Comparison of ENCODE assay signal across 15 cellular contexts in the genomic region with DNA sequence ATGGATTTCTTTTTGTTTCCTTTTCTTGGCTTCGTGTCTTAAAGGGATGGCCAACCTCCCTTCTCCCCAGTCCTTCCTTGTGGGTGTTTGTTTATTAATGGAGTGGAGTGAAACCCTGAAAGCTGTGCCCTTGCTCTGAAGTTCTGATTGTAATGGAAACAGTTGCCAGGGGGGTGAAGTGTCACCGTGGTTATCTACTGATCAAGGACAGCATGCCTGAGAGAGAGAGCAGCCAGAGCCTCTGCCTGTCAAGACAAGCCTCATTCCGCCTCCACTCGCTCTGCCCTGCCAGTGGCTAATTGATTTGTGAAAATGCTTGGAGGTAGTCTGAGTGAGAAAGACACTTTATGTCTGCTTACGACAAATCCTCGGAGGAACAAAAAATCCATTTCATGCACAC.
A peak's percentile ranks its signal among the peaks of the same experiment; 100 is the strongest.
DNase-seq lines count a peak whose midpoint lies in the region; ATAC-seq and TF ChIP-seq lines count a peak whose summit lies in the region.
"Had no signal": no experiment of that assay in that cellular context is flagged by ENCODE, and none has a peak within 500 bp of the region (broad histone marks: within the 10 kb centered on the region; RNA-seq: fewer than 3 reads in every experiment).

No MANE protein-coding gene starts in this region.

- intact Hi-C loops in right cardiac atrium (cut with DNase I), result loop anchor here in 2 of 4 donors (10.0 kb wide), 1 partner anchor 65 kb away; no protein-coding TSS in a partner anchor

- H3K4me3 Mint-ChIP-seq in stimulated activated memory B cell treated with anti-CD40 and anti-IgM and Interleukin-4, amounts not matched to agents 10 μg/mL and 1 μg/mL and 100 μg/mL, for 72 hours, result no peak overlapping the region
- H3K4me3 Mint-ChIP-seq: activated CD4-positive, alpha-beta T cell treated with anti-CD3 and anti-CD28 coated beads, Interleukin-2, amount 10 ng/mL, durations not matched to agents 24 days and 14 days had no signal

- H2BK120ac ChIP-seq in neuronal stem cell (ENCODE audit: low read depth, low read length), result no peak overlapping the region

- H3K4me1 ChIP-seq in foreskin keratinocyte, result peaks cover 9% of the 10 kb centered on the region
- H3K4me1 ChIP-seq in neuronal stem cell (ENCODE audit: control insufficient read depth in 2 of 2, insufficient read depth in 1 of 2, low read depth in 1 of 2, low read length in 2 of 2), result peaks cover 0 to 8% of the 10 kb centered on the region in 2 donors
- H3K4me1 ChIP-seq in right cardiac atrium (ENCODE audit: control insufficient read depth, insufficient read depth, low read length), result peaks cover 13% of the 10 kb centered on the region

- no peak overlapping the region for H3K14ac ChIP-seq in neuronal stem cell (ENCODE audit: low read length)

- H3K27me3 Mint-ChIP-seq in stimulated activated memory B cell treated with anti-CD40 and anti-IgM and Interleukin-4, amounts not matched to agents 10 μg/mL and 1 μg/mL and 100 μg/mL, for 72 hours, result peaks cover 10% of the 10 kb centered on the region

- H2BK12ac ChIP-seq in neuronal stem cell (ENCODE audit: low read length), result no peak overlapping the region

- H3K79me1 ChIP-seq in neuronal stem cell (ENCODE audit: low read depth, low read length), result no peaks in the 10 kb centered on the region

- H2AFZ ChIP-seq in neuronal stem cell (ENCODE audit: low read length), result peak overlapping the region; percentile 18

- H3K27ac Mint-ChIP-seq in stimulated activated memory B cell treated with anti-CD40 and anti-IgM and Interleukin-4, amounts not matched to agents 10 μg/mL and 1 μg/mL and 100 μg/mL, for 72 hours, result no peak overlapping the region
- H3K27ac Mint-ChIP-seq: activated CD4-positive, alpha-beta T cell treated with anti-CD3 and anti-CD28 coated beads, Interleukin-2, amount 10 ng/mL, durations not matched to agents 24 days and 14 days; activated naive CD4-positive, alpha-beta T cell treated with anti-CD3 and anti-CD28 coated beads, Interleukin-2, amount 50 U/mL, for 72 hours had no signal

- no peak for TF ChIP-seq CTCF in foreskin keratinocyte (conservative IDR thresholded peaks at IDR 0.05)

- H3K27me3 ChIP-seq in foreskin keratinocyte, result peaks cover 29% of the 10 kb centered on the region
- H3K27me3 ChIP-seq in neuronal stem cell (ENCODE audit: control insufficient read depth in 3 of 3, insufficient read depth in 3 of 3, low read depth in 1 of 3, low read length in 3 of 3), result peaks cover 0 to 3% (median 0%) of the 10 kb centered on the region in 3 experiments
- H3K27me3 ChIP-seq in right cardiac atrium (ENCODE audit: control insufficient read depth, insufficient read depth), result no peaks in the 10 kb centered on the region

- no peak overlapping the region for H3K23ac ChIP-seq in neuronal stem cell (ENCODE audit: low read depth, low read length, poor library complexity)

- no peaks in the 10 kb centered on the region for H3K36me3 ChIP-seq in neuronal stem cell (replicated peaks in 1 of 2; ENCODE audit: control insufficient read depth in 2 of 2, insufficient read depth in 2 of 2, low read length in 2 of 2)
- H3K36me3 ChIP-seq: thoracic aorta had no signal

- H4K8ac ChIP-seq in neuronal stem cell (ENCODE audit: low read depth, low read length), result no peak overlapping the region

- no peak overlapping the region for H2AK5ac ChIP-seq in neuronal stem cell (ENCODE audit: low read depth, low read length)

- no peak overlapping the region for H3K9ac ChIP-seq in neuronal stem cell (ENCODE audit: low read depth, low read length, poor library complexity)

- H3K4me2 ChIP-seq in neuronal stem cell (ENCODE audit: insufficient read depth, low read length, poor library complexity, severe bottlenecking), result no peak overlapping the region

- no peaks in the 10 kb centered on the region for H3K9me3 Mint-ChIP-seq in stimulated activated memory B cell treated with anti-CD40 and anti-IgM and Interleukin-4, amounts not matched to agents 10 μg/mL and 1 μg/mL and 100 μg/mL, for 72 hours
- H3K9me3 Mint-ChIP-seq: activated CD4-positive, alpha-beta T cell treated with anti-CD3 and anti-CD28 coated beads, Interleukin-2, amount 10 ng/mL, durations not matched to agents 24 days and 14 days; activated naive CD4-positive, alpha-beta T cell treated with anti-CD3 and anti-CD28 coated beads, Interleukin-2, amount 50 U/mL, for 72 hours had no signal

- ATAC-seq in foreskin keratinocyte, result peak; percentile 86
- no peak for ATAC-seq in GM18505 (IDR thresholded peaks at IDR 0.05; ENCODE audit: unreplicated experiment)
- ATAC-seq in right cardiac atrium, result no peak
- no peak for ATAC-seq in stimulated activated memory B cell treated with anti-CD40 and anti-IgM and Interleukin-4, amounts not matched to agents 10 μg/mL and 1 μg/mL and 100 μg/mL, for 72 hours
- ATAC-seq: activated naive CD4-positive, alpha-beta T cell treated with anti-CD3 and anti-CD28 coated beads, Interleukin-2, amount 50 U/mL, for 72 hours had no signal

- H3K27ac ChIP-seq in foreskin keratinocyte (no peak overlapping the region), neuronal stem cell (replicated peaks; ENCODE audit: low read length) (no peak overlapping the region), right cardiac atrium (ENCODE audit: low read length) (no peak overlapping the region)
- H3K27ac ChIP-seq: thoracic aorta had no signal

- H3K4ac ChIP-seq in neuronal stem cell (ENCODE audit: low read length), result no peak overlapping the region

- no peak overlapping the region for H3K18ac ChIP-seq in neuronal stem cell (ENCODE audit: low read length)

- H3K4me3 ChIP-seq in neuronal stem cell (ENCODE audit: low read length in 2 of 2), result no peak overlapping the region
- no peak overlapping the region for H3K4me3 ChIP-seq in right cardiac atrium (ENCODE audit: low read length)
- H3K4me3 ChIP-seq: thoracic aorta had no signal

- no CpG with 5 or more reads among the region's 6 CpGs for whole genome bisulfite sequencing in neuronal stem cell (ENCODE audit: extremely low coverage in 2 of 2, insufficient read length in 2 of 2, insufficient replicate concordance in 1 of 2), 2 donors
- WGBS in right cardiac atrium, result 67% methylated on average over 6 of the region's 6 CpGs

- no peak overlapping the region for H2BK15ac ChIP-seq in neuronal stem cell (ENCODE audit: low read length)

- H2BK5ac ChIP-seq in neuronal stem cell (ENCODE audit: low read length), result no peak overlapping the region

- H3K4me1 Mint-ChIP-seq in stimulated activated memory B cell treated with anti-CD40 and anti-IgM and Interleukin-4, amounts not matched to agents 10 μg/mL and 1 μg/mL and 100 μg/mL, for 72 hours, result no peaks in the 10 kb centered on the region
- H3K4me1 Mint-ChIP-seq: activated CD4-positive, alpha-beta T cell treated with anti-CD3 and anti-CD28 coated beads, Interleukin-2, amount 10 ng/mL, durations not matched to agents 24 days and 14 days had no signal

- no peak for TF ChIP-seq POLR2A in GM18505 (IDR thresholded peaks at IDR 0.05; ENCODE audit: borderline replicate concordance, extremely low read depth, insufficient read depth, insufficient read length)

- H3K9me3 ChIP-seq in neuronal stem cell (replicated peaks in 1 of 2; ENCODE audit: control insufficient read depth in 2 of 2, insufficient read depth in 1 of 2, low read depth in 1 of 2, low read length in 2 of 2) (no peaks in the 10 kb centered on the region), right cardiac atrium (ENCODE audit: control insufficient read depth, low read length) (no peaks in the 10 kb centered on the region)
- H3K9me3 ChIP-seq: thoracic aorta had no signal

- no peaks in the 10 kb centered on the region for H3K36me3 Mint-ChIP-seq in stimulated activated memory B cell treated with anti-CD40 and anti-IgM and Interleukin-4, amounts not matched to agents 10 μg/mL and 1 μg/mL and 100 μg/mL, for 72 hours
- H3K36me3 Mint-ChIP-seq: activated naive CD4-positive, alpha-beta T cell treated with anti-CD3 and anti-CD28 coated beads, Interleukin-2, amount 50 U/mL, for 72 hours had no signal

- peak; percentile 64 for DNase-seq in ELF-1 (ENCODE audit: low read depth, low spot score)
- DNase-seq in SK-N-DZ (ENCODE audit: low spot score), result peak; percentile 69
- peak; percentile 66 to 84 for DNase-seq in foreskin keratinocyte
- no peak for DNase-seq in neuronal stem cell (ENCODE audit: low spot score)
- no peak for DNase-seq in dedifferentiated amniotic fluid mesenchymal stem cell (ENCODE audit: extremely low spot score)
- no peak for DNase-seq in right cardiac atrium
- DNase-seq: activated CD4-positive, alpha-beta T cell treated with anti-CD3 and anti-CD28 coated beads, Interleukin-2, amount 10 ng/mL, durations not matched to agents 24 days and 14 days; Calu3; central memory CD4-positive, alpha-beta T cell; NCI-H2081 treated with DMSO at 0.1 percent for 48 hours; Right ventricle myocardium superior had no signal

- H4K91ac ChIP-seq in neuronal stem cell (ENCODE audit: low read depth, low read length, poor library complexity), result no peak overlapping the region

Comparison
In these comparisons a context has a peak if more than half of its experiments do, and no peak if none do; other contexts are left out.
1. DNase-seq: peak in ELF-1 (single experiment), SK-N-DZ (single experiment) and foreskin keratinocyte (2 of 2); none in neuronal stem cell (single experiment), dedifferentiated amniotic fluid mesenchymal stem cell (single experiment) and right cardiac atrium (0 of 3).